In the genomic region with DNA sequence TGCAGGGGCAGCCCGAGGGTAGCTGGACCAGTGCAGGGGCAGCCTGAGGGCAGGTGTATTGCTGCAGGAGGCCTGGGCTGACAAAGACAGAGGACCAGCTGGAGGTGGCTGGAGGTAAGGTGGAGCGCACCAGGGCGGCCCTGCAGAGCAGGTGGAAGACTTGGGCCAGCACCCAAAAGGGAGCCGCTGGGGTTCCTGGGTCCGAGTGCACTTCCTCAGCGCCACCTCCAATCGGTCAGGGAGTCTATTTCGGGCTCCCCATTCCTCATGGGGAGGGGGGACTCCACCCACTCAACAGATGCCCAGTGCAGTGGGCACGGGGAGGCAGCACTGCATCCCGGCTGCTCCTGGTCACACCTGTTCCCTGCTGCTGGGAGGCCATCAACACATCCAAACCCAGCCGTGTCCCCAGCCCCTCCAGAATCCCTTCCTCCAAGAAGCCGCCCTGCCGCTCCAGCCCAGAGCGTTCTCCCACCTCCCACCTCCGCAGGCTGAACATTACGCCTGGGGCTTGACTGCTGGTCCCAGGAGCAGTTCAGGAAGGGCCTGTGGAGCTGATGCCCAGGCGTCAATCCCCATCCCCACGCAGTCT, we compare ENCODE assay signal across 8 cellular contexts. TPM values are rescaled to one million over a fixed set of nuclear protein-coding genes. Genes with fewer than 3 reads are reported as not detected.
A peak's percentile ranks its signal among the peaks of the same experiment; 100 is the strongest.
DNase-seq lines count a peak whose midpoint lies in the region; ATAC-seq and TF ChIP-seq lines count a peak whose summit lies in the region.

No MANE protein-coding gene starts in this region.

- H3K9me3 ChIP-seq in lung (ENCODE audit: control insufficient read depth in 2 of 2, insufficient read depth in 1 of 2, low read length in 1 of 2) (no peaks in the 10 kb centered on the region), upper lobe of right lung (no peaks in the 10 kb centered on the region)

- H3K27ac Mint-ChIP-seq in activated T-cell treated with anti-CD3 and anti-CD28 coated beads, Interleukin-2, amount 50 U/mL, for 72 hours: peak overlapping the region; percentile 17
- H3K27ac Mint-ChIP-seq in brain: peak overlapping the region; percentile 16 to 86 (median 74)

- peaks cover 2 to 8% of the 10 kb centered on the region in 2 donors for H3K36me3 Mint-ChIP-seq in activated T-cell treated with anti-CD3 and anti-CD28 coated beads, Interleukin-2, amount 50 U/mL, for 72 hours (ENCODE audit: insufficient read depth in 2 of 2)
- H3K36me3 Mint-ChIP-seq in brain: peaks cover 13% of the 10 kb centered on the region

- DNase-seq in activated T-cell treated with anti-CD3 and anti-CD28 coated beads, Interleukin-2, amount 50 U/mL, for 72 hours: no peak
- DNase-seq in activated T-cell treated with anti-CD3 and anti-CD28 coated beads, Interleukin-2, amount 50 U/mL, for 48 hours: no peak
- DNase-seq in lung (ENCODE audit: low spot score): no peak
- DNase-seq in upper lobe of right lung: no peak
- no peak for DNase-seq in iPS-NIHi11 (ENCODE audit: low spot score)

- no peak overlapping the region for H3K27ac ChIP-seq in lung (ENCODE audit: low read depth in 1 of 2, low read length in 1 of 2)
- no peak overlapping the region for H3K27ac ChIP-seq in upper lobe of right lung

- intact Hi-C loops in upper lobe of right lung (cut with DNase I): no loop called here

- no peak for ATAC-seq in activated T-cell treated with anti-CD3 and anti-CD28 coated beads, Interleukin-2, amount 50 U/mL, for 72 hours (replicated peaks in 1 of 2)
- ATAC-seq in lung (ENCODE audit: insufficient read depth, low FRiP score): no peak
- ATAC-seq in upper lobe of right lung: no peak
- no peak for ATAC-seq in GM19455 (IDR thresholded peaks at IDR 0.05; ENCODE audit: unreplicated experiment)
- no peak for ATAC-seq in GM21423 (IDR thresholded peaks at IDR 0.05; ENCODE audit: unreplicated experiment)

- H3K9me3 Mint-ChIP-seq in activated T-cell treated with anti-CD3 and anti-CD28 coated beads, Interleukin-2, amount 50 U/mL, for 72 hours: peaks cover 0 to 3% of the 10 kb centered on the region in 2 donors
- peaks cover 5 to 13% (median 6%) of the 10 kb centered on the region in 5 experiments for H3K9me3 Mint-ChIP-seq in brain

- peak overlapping the region; percentile 91 to 100 for H3K4me3 Mint-ChIP-seq in activated T-cell treated with anti-CD3 and anti-CD28 coated beads, Interleukin-2, amount 50 U/mL, for 72 hours
- H3K4me3 Mint-ChIP-seq in brain: peak overlapping the region; percentile 98 to 100 (median 100)

- TF ChIP-seq CTCF in brain (conservative IDR thresholded peaks at IDR 0.05) (no peak), lung (IDR thresholded peaks at IDR 0.05; ENCODE audit: control extremely low read depth, extremely low read depth) (no peak), upper lobe of right lung (IDR thresholded peaks at IDR 0.05) (no peak)

- H3K4me1 ChIP-seq in lung (ENCODE audit: control insufficient read depth in 2 of 2, insufficient read depth in 2 of 2, low read length in 2 of 2) (peaks cover 12 to 19% of the 10 kb centered on the region in 2 donors), upper lobe of right lung (peaks cover 16% of the 10 kb centered on the region)

- peak overlapping the region; percentile 2 for H3K4me3 ChIP-seq in lung
- H3K4me3 ChIP-seq in upper lobe of right lung: peak overlapping the region; percentile 96

- 76 to 89% methylated on average over 18 of the region's 18 CpGs for WGBS in lung, 2 donors

- H3K4me1 Mint-ChIP-seq in activated T-cell treated with anti-CD3 and anti-CD28 coated beads, Interleukin-2, amount 50 U/mL, for 72 hours (ENCODE audit: low read depth): peaks cover 23% of the 10 kb centered on the region
- peaks cover 55% of the 10 kb centered on the region for H3K4me1 Mint-ChIP-seq in brain

- H3K27me3 ChIP-seq in lung (ENCODE audit: control insufficient read depth, insufficient read depth) (no peaks in the 10 kb centered on the region), upper lobe of right lung (no peaks in the 10 kb centered on the region)

- H3K36me3 ChIP-seq in lung (ENCODE audit: control insufficient read depth in 2 of 2, insufficient read depth in 2 of 2, low read length in 2 of 2) (peaks cover 0 to 15% of the 10 kb centered on the region in 2 donors), upper lobe of right lung (peaks cover 15% of the 10 kb centered on the region)

- H3K27me3 Mint-ChIP-seq in activated T-cell treated with anti-CD3 and anti-CD28 coated beads, Interleukin-2, amount 50 U/mL, for 72 hours (ENCODE audit: low read depth): peaks cover 15% of the 10 kb centered on the region
- H3K27me3 Mint-ChIP-seq in brain: peaks cover 7% of the 10 kb centered on the region

RNA-seq across cellular contexts. Expression of gene LRPAP1, which starts 1.5 kb away (rescaled TPM):
- total RNA-seq in activated T-cell treated with anti-CD3 and anti-CD28 coated beads, Interleukin-2, amount 50 U/mL, for 72 hours: 10 to 100 TPM; 49.7 to 52.7 TPM
- 165 TPM for polyA plus RNA-seq in brain (ENCODE audit: insufficient read depth, low read depth, low replicate concordance)
- total RNA-seq in lung: 100 to 1,000 TPM; 177 to 238 TPM
- 100 to 1,000 TPM in 1 of 2 donors, 10 to 100 TPM in 1; 46.1 to 289 TPM for polyA plus RNA-seq in lung
- 195 TPM for total RNA-seq in upper lobe of right lung
